In genomic region chr2:125730921-125731320, GRCh38 we compare ENCODE assay signal across 20 cellular contexts.
DNase-seq lines count a peak whose midpoint lies in the region; FAIRE-seq and TF ChIP-seq lines count a peak whose summit lies in the region.
"Had no signal": no experiment of that assay in that cellular context is flagged by ENCODE, and none has a peak within 500 bp of the region (broad histone marks: within the 10 kb centered on the region; RNA-seq: fewer than 3 reads in every experiment).

No MANE protein-coding gene starts in this region.

- H3K9ac ChIP-seq in colonic mucosa (ENCODE audit: low read depth in 2 of 2, low read length in 2 of 2), result no peak overlapping the region
- H3K9ac ChIP-seq: GM23248 had no signal

- TF ChIP-seq POLR2A in GM12892 (IDR thresholded peaks at IDR 0.05; ENCODE audit: low read depth, low read length), result no peak

- peaks cover 4% of the 10 kb centered on the region for H3K9me3 Mint-ChIP-seq in nephron

- peak overlapping the region; percentile 42 for H3K27ac ChIP-seq in colonic mucosa
- H3K27ac ChIP-seq: A549, GM23248, HL-60 had no signal

- no peaks in the 10 kb centered on the region for H3K27me3 ChIP-seq in colonic mucosa

- H3K4me1 Mint-ChIP-seq in nephron, result no peaks in the 10 kb centered on the region
- H3K4me1 Mint-ChIP-seq: CD14-positive monocyte had no signal

- H3K4me1 ChIP-seq in colonic mucosa, result no peaks in the 10 kb centered on the region
- H3K4me1 ChIP-seq: A549 had no signal

- intact Hi-C loops in colonic mucosa (cut with DNase I), result no loop called here

- H3K36me3 ChIP-seq in colonic mucosa, result no peaks in the 10 kb centered on the region

- no peaks in the 10 kb centered on the region for H3K9me3 ChIP-seq in colonic mucosa
- H3K9me3 ChIP-seq: A549 had no signal

- DNase-seq in colonic mucosa (no peak), kidney tubule cell (ENCODE audit: low spot score) (peak; percentile 84), NCI-H2029 treated with DMSO at 0.1 percent for 48 hours (lab: John Stamatoyannopoulos, UW) (no peak), GM12892 (ENCODE audit: insufficient read length) (no peak), nucleus accumbens (lab: John Stamatoyannopoulos, UW) (no peak), RKO (ENCODE audit: low spot score) (no peak)
- DNase-seq: CD8-positive, alpha-beta T cell; COR-L47; DMS153; DMS79 treated with DMSO at 0.1 percent for 48 hours; EL; GM23248 had no signal

- H3K27me3 Mint-ChIP-seq in nephron (ENCODE audit: low read depth), result no peaks in the 10 kb centered on the region

- no peak overlapping the region for H3K4me3 ChIP-seq in colonic mucosa
- H3K4me3 ChIP-seq: A549, GM23248 had no signal

- H3K27ac Mint-ChIP-seq in nephron, result peak overlapping the region; percentile 73 to 93 (median 88)
- H3K27ac Mint-ChIP-seq: CD14-positive monocyte; CD8-positive, alpha-beta T cell had no signal

- TF ChIP-seq CTCF in colonic mucosa (IDR thresholded peaks at IDR 0.05) (no peak), nephron (IDR thresholded peaks at IDR 0.05; ENCODE audit: unreplicated experiment in 3 of 3) (no peak)

- FAIRE-seq in GM12892 (lab: Jason Lieb, UNC), result no peak
- FAIRE-seq: A549, D721Med, G401.6, GM12891, H54 had no signal

- peak overlapping the region in 2 of 3 experiments; percentile 9 to 40 for H3K4me3 Mint-ChIP-seq in nephron
- H3K4me3 Mint-ChIP-seq: CD14-positive monocyte; CD8-positive, alpha-beta T cell had no signal

- no peaks in the 10 kb centered on the region for H3K36me3 Mint-ChIP-seq in nephron (ENCODE audit: low read depth)
- H3K36me3 Mint-ChIP-seq: CD14-positive monocyte; CD8-positive, alpha-beta T cell had no signal
